ENCODE assay signal across 23 cellular contexts in the genomic region with DNA sequence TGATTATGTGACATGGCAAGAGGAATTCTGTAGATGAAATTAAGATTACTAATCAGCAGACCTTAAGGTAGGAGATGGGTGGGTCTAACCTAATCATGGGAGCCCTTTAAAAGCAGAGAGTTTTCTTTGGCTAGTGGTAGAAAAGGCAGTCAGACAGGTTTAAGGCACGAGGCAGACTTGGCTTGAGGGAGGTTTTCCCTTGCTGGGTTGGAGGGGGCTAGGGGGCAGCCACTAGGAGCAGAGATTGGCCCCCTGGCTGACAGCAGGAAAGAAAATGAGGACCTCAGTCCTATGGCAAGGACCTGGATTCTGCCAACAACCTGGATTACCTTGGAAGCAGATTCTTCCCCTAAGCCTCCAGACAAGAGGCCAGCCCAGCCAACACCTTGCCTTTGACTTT. TPM values are rescaled to one million over a fixed set of nuclear protein-coding genes. Genes with fewer than 3 reads are reported as not detected.
DNase-seq lines count a peak whose midpoint lies in the region; ATAC-seq and TF ChIP-seq lines count a peak whose summit lies in the region.
"Had no signal": no experiment of that assay in that cellular context is flagged by ENCODE, and none has a peak within 500 bp of the region (broad histone marks: within the 10 kb centered on the region; RNA-seq: fewer than 3 reads in every experiment).

No MANE protein-coding gene starts in this region.

- ATAC-seq in HCT116 (no peak), aorta (ENCODE audit: low FRiP score) (no peak), HG03439 (IDR thresholded peaks at IDR 0.05; ENCODE audit: unreplicated experiment) (no peak)
- ATAC-seq: HepG2, Panc1 had no signal

- RAD21 ChIA-PET in HCT116 (lab: Charles Lee; ENCODE audit: low non-redundant PET in 1 of 2, low total read pairs in 2 of 2, uncharacterized antibody in 2 of 2, unreplicated experiment in 2 of 2), result no interaction called here

- H3K4me3 ChIP-seq in HCT116 (replicated peaks in 1 of 2; ENCODE audit: low read depth in 1 of 2, low read length in 2 of 2) (no peak overlapping the region), osteoblast (ENCODE audit: insufficient read depth, low read length) (no peak overlapping the region), aorta (ENCODE audit: low read length in 2 of 2) (no peak overlapping the region)
- H3K4me3 ChIP-seq: SJCRH30 had no signal

- H3K9me3 ChIP-seq in HCT116 (ENCODE audit: control insufficient read depth in 1 of 2, insufficient read depth in 1 of 2, low read depth in 1 of 2, low read length in 2 of 2), result no peaks in the 10 kb centered on the region
- no peaks in the 10 kb centered on the region for H3K9me3 ChIP-seq in osteoblast (ENCODE audit: low read depth, low read length)
- H3K9me3 ChIP-seq in aorta (ENCODE audit: control insufficient read depth, low read length), result no peaks in the 10 kb centered on the region
- H3K9me3 ChIP-seq: Caco-2, SJCRH30 had no signal

- H3K27ac ChIP-seq in HCT116 (ENCODE audit: low read depth, low read length) (no peak overlapping the region), osteoblast (ENCODE audit: low read depth, low read length) (no peak overlapping the region), aorta (ENCODE audit: low read depth in 1 of 2, low read length in 2 of 2) (no peak overlapping the region)
- H3K27ac ChIP-seq: SJCRH30 had no signal

- no peaks in the 10 kb centered on the region for H4K20me1 ChIP-seq in HCT116 (ENCODE audit: insufficient read depth)
- no peaks in the 10 kb centered on the region for H4K20me1 ChIP-seq in osteoblast (ENCODE audit: insufficient read depth, low read length)

- H2AFZ ChIP-seq in HCT116 (ENCODE audit: low read depth, low read length, poor library complexity, severe bottlenecking) (no peak overlapping the region), osteoblast (ENCODE audit: low read length) (no peak overlapping the region)

- peak; percentile 68 for DNase-seq in NCI-H345 (lab: John Stamatoyannopoulos, UW)
- no peak for DNase-seq in NCI-H345 treated with DMSO at 0.1 percent for 48 hours (lab: John Stamatoyannopoulos, UW; ENCODE audit: unreplicated experiment)
- DNase-seq in HCT116 (ENCODE audit: low read depth, low spot score), result no peak
- peak; percentile 23 for DNase-seq in ecto neural progenitor cell (ENCODE audit: low spot score)
- DNase-seq in osteoblast (ENCODE audit: insufficient read length, low spot score, missing footprints), result peak; percentile 25
- DNase-seq in NCI-H2171 (lab: John Stamatoyannopoulos, UW), result no peak
- no peak for DNase-seq in aorta
- DNase-seq: 8988T; Caco-2; CD4-positive, alpha-beta T cell; DMS153; EL; H9; KG1; NCI-H1694; NCI-H226; SJCRH30 had no signal

- no peak overlapping the region for H3K9ac ChIP-seq in HCT116 (ENCODE audit: low read length)

- intact Hi-C loops in HCT116 (cut with micrococcal nuclease) (no loop called here), aorta (cut with DNase I) (no loop called here)

- CTCF ChIA-PET in HCT116 (lab: Charles Lee), result interaction anchor here (1.5 kb wide), 1 partner anchor 25 kb away, joined by 4 read pairs; no protein-coding TSS in a partner anchor

- POLR2A ChIA-PET in HCT116 (lab: Charles Lee), result no interaction called here

- peaks cover 11 to 56% of the 10 kb centered on the region in 2 experiments for H3K4me1 ChIP-seq in HCT116 (ENCODE audit: control insufficient read depth in 1 of 2, insufficient read depth in 2 of 2, low read length in 2 of 2)
- H3K4me1 ChIP-seq in osteoblast (ENCODE audit: insufficient read depth, low read length), result peaks cover 12% of the 10 kb centered on the region
- no peaks in the 10 kb centered on the region for H3K4me1 ChIP-seq in aorta (ENCODE audit: control insufficient read depth in 1 of 2, insufficient read depth in 2 of 2, low read length in 2 of 2)
- H3K4me1 ChIP-seq: Caco-2 had no signal

- no peak overlapping the region for H3K4me2 ChIP-seq in HCT116 (ENCODE audit: low read length)
- H3K4me2 ChIP-seq in osteoblast (ENCODE audit: insufficient read depth, low read length), result no peak overlapping the region

- no peaks in the 10 kb centered on the region for H3K9me2 ChIP-seq in HCT116 (ENCODE audit: insufficient read depth)

- H3K79me2 ChIP-seq in HCT116 (ENCODE audit: insufficient read depth, low read length) (no peaks in the 10 kb centered on the region), osteoblast (ENCODE audit: insufficient read depth, low read length) (no peaks in the 10 kb centered on the region)

- no TSS peak for BruUV-seq in HCT116 (replicated peaks; lab: Mats Ljungman, UMichigan)

- no peak for TF ChIP-seq CTCF in HCT116 (IDR thresholded peaks at IDR 0.05 in 2 of 3, conservative IDR thresholded peaks at IDR 0.05 in 1 of 3; ENCODE audit: borderline replicate concordance in 1 of 3, insufficient read depth in 1 of 3, low read depth in 2 of 3, low read length in 2 of 3)
- no peak for TF ChIP-seq CTCF in osteoblast (IDR thresholded peaks at IDR 0.05; ENCODE audit: extremely low read depth, low read depth, low read length)

- no peak for TF ChIP-seq POLR2A in HCT116 (IDR thresholded peaks at IDR 0.05; ENCODE audit: borderline replicate concordance, extremely low read depth, insufficient read depth, insufficient read length)

- no peak for TF ChIP-seq RAD21 in HCT116 (IDR thresholded peaks at IDR 0.05; ENCODE audit: low read depth)

- H3K36me3 ChIP-seq in HCT116 (ENCODE audit: control insufficient read depth in 1 of 2, insufficient read depth in 2 of 2, low read length in 2 of 2) (no peaks in the 10 kb centered on the region), osteoblast (ENCODE audit: insufficient read depth, low read length) (no peaks in the 10 kb centered on the region), aorta (ENCODE audit: control insufficient read depth in 1 of 2, insufficient read depth in 2 of 2, low read length in 1 of 2) (no peaks in the 10 kb centered on the region)
- H3K36me3 ChIP-seq: SJCRH30 had no signal

- H3K27me3 ChIP-seq in HCT116 (ENCODE audit: insufficient read depth, low read length) (no peaks in the 10 kb centered on the region), osteoblast (ENCODE audit: insufficient read depth, low read length) (peaks cover 38% of the 10 kb centered on the region), aorta (ENCODE audit: control insufficient read depth in 1 of 2, insufficient read depth in 2 of 2, low read length in 1 of 2) (no peaks in the 10 kb centered on the region)
- H3K27me3 ChIP-seq: SJCRH30 had no signal

- 0 to 8% methylated on average over 1 of the region's 1 CpG for WGBS in aorta, 2 donors

TF ChIP-seq in HCT116, 20 proteins besides CTCF, POLR2A, EP300 and RAD21:
- TF ChIP-seq, protein P1, sequence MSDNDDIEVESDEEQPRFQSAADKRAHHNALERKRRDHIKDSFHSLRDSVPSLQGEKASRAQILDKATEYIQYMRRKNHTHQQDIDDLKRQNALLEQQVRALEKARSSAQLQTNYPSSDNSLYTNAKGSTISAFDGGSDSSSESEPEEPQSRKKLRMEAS (IDR thresholded peaks at IDR 0.05), result peak; percentile 31; the same call in 1 of the 2 replicates
- TF ChIP-seq SIN3A (IDR thresholded peaks at IDR 0.05; ENCODE audit: low read depth), result no peak
- no peak for TF ChIP-seq SP1 (IDR thresholded peaks at IDR 0.05; ENCODE audit: low read depth)
- TF ChIP-seq, protein P2, sequence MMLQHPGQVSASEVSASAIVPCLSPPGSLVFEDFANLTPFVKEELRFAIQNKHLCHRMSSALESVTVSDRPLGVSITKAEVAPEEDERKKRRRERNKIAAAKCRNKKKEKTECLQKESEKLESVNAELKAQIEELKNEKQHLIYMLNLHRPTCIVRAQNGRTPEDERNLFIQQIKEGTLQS (IDR thresholded peaks at IDR 0.05), result no peak
- TF ChIP-seq, protein P3, sequence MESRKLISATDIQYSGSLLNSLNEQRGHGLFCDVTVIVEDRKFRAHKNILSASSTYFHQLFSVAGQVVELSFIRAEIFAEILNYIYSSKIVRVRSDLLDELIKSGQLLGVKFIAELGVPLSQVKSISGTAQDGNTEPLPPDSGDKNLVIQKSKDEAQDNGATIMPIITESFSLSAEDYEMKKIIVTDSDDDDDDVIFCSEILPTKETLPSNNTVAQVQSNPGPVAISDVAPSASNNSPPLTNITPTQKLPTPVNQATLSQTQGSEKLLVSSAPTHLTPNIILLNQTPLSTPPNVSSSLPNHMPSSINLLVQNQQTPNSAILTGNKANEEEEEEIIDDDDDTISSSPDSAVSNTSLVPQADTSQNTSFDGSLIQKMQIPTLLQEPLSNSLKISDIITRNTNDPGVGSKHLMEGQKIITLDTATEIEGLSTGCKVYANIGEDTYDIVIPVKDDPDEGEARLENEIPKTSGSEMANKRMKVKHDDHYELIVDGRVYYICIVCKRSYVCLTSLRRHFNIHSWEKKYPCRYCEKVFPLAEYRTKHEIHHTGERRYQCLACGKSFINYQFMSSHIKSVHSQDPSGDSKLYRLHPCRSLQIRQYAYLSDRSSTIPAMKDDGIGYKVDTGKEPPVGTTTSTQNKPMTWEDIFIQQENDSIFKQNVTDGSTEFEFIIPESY (IDR thresholded peaks at IDR 0.05; ENCODE audit: extremely low read depth, insufficient replicate concordance, low read length), result no peak
- no peak for TF ChIP-seq CEBPB (IDR thresholded peaks at IDR 0.05; ENCODE audit: low read depth)

RNA-seq across cellular contexts. Expression of a gene that starts 4.7 kb away (rescaled TPM):
- total RNA-seq in HCT116 (2021; ENCODE audit: unreplicated experiment) (4.4 TPM), osteoblast (not detected in 2 replicates), aorta (1 to 10 TPM; 1.3 to 5.6 TPM)
- polyA plus RNA-seq in HCT116 (2012), result 6.1 and 6.5 TPM in 2 replicates
- polyA plus RNA-seq in aorta, result 1 to 10 TPM in 1 of 2 donors, under 1 TPM in 1; 0.38 to 3.0 TPM
- total RNA-seq: Caco-2; CD4-positive, alpha-beta T cell; HepG2; SJCRH30; T-helper 1 cell treated with Interleukin-12 subunit alpha and Interleukin-12 subunit beta and Interleukin-4 antibody, amounts not matched to agents 30 ng/mL and 1 ng/mL, for 36 hours had no signal
- polyA plus RNA-seq: AG04450, BJ, HepG2 had no signal

RNA-seq across cellular contexts. Expression of a gene that starts 23.0 kb away (rescaled TPM):
- not detected for total RNA-seq in HCT116 (2021; ENCODE audit: unreplicated experiment)
- not detected in 2 replicates for polyA plus RNA-seq in HCT116 (2012)
- not detected in 2 replicates for total RNA-seq in osteoblast
- not detected for total RNA-seq in aorta
- not detected for polyA plus RNA-seq in aorta
- total RNA-seq: Caco-2; CD4-positive, alpha-beta T cell; HepG2; SJCRH30; T-helper 1 cell treated with Interleukin-12 subunit alpha and Interleukin-12 subunit beta and Interleukin-4 antibody, amounts not matched to agents 30 ng/mL and 1 ng/mL, for 36 hours had no signal
- polyA plus RNA-seq: AG04450, BJ, HepG2 had no signal

Comparison
In these comparisons a context has a peak if more than half of its experiments do, and no peak if none do; other contexts are left out.
1. DNase-seq: peak in NCI-H345 (single experiment), ecto neural progenitor cell (single experiment) and osteoblast (single experiment); none in NCI-H345 treated with DMSO at 0.1 percent for 48 hours (single experiment), HCT116 (single experiment), NCI-H2171 (single experiment) and aorta (0 of 2).